Comparison of ENCODE assay signal across 31 cellular contexts in the genomic region with DNA sequence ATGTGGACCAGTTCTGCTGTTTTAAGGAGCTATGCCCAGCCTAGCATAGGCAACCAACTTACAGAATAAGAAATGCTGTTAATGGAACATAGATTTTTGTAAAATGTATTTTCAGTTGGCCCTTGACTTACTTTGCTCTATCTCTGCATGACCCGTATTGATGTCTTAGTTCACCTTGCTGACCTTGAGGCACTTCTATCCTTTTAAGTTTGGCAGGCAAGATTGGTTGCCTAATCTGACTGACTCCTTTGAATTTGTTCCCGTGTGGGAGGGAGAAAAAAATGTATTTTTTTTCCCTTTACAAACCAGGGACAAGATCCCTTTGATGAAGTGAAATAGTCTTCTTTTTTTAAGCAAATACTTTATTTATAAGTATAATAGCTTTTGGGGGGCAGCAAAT. TPM values are rescaled to one million over a fixed set of nuclear protein-coding genes. Genes with fewer than 3 reads are reported as not detected.
DNase-seq lines count a peak whose midpoint lies in the region; ATAC-seq, FAIRE-seq and TF ChIP-seq lines count a peak whose summit lies in the region.
"Had no signal": no experiment of that assay in that cellular context is flagged by ENCODE, and none has a peak within 500 bp of the region (broad histone marks: within the 10 kb centered on the region; RNA-seq: fewer than 3 reads in every experiment).

No MANE protein-coding gene starts in this region.

- H3K27me3 Mint-ChIP-seq in GM23338 (ENCODE audit: insufficient read depth, low read depth, poor library complexity), result no peaks in the 10 kb centered on the region

- no peak overlapping the region for H2AFZ ChIP-seq in hepatocyte
- no peak overlapping the region for H2AFZ ChIP-seq in HepG2 (ENCODE audit: low read length)
- H2AFZ ChIP-seq in GM23338, result no peak overlapping the region

- DNase-seq in hepatocyte (ENCODE audit: low spot score) (no peak), HepG2 (ENCODE audit: low spot score) (peak; percentile 34), right lobe of liver (no peak), GM23338 (ENCODE audit: low spot score) (no peak), colonic mucosa (no peak), HUDEP-2 (lab: John Stamatoyannopoulos, UW; ENCODE audit: unreplicated experiment in 76 of 76) (no peak)
- DNase-seq: 8988T; ACHN; BE2C; C1 segment of cervical spinal cord; CD4-positive, alpha-beta memory T cell; CD4-positive, CD25-positive, alpha-beta regulatory T cell; CD8-positive, alpha-beta memory T cell; COR-L47; DMS 273 treated with DMSO at 0.1 percent for 48 hours; DMS153; DMS53; DMS79; DND-41; EL; GDM1 had no signal

- H3K36me3 ChIP-seq in hepatocyte (replicated peaks; ENCODE audit: insufficient read depth, low read depth), result no peaks in the 10 kb centered on the region
- no peaks in the 10 kb centered on the region for H3K36me3 ChIP-seq in HepG2 (replicated peaks in 1 of 2; ENCODE audit: control insufficient read depth in 1 of 2, insufficient read depth in 2 of 2, low read length in 2 of 2)
- no peaks in the 10 kb centered on the region for H3K36me3 ChIP-seq in right lobe of liver
- H3K36me3 ChIP-seq in GM23338 (ENCODE audit: insufficient read depth), result no peaks in the 10 kb centered on the region
- no peaks in the 10 kb centered on the region for H3K36me3 ChIP-seq in colonic mucosa
- H3K36me3 ChIP-seq: BE2C, BLaER1 had no signal

- H3K4me1 Mint-ChIP-seq in GM23338, result no peaks in the 10 kb centered on the region
- H3K4me1 Mint-ChIP-seq: CD14-positive monocyte; CD4-positive, alpha-beta memory T cell; CD4-positive, CD25-positive, alpha-beta regulatory T cell; CD8-positive, alpha-beta memory T cell had no signal

- H3K4me3 ChIP-seq in hepatocyte (no peak overlapping the region), HepG2 (replicated peaks in 1 of 3; ENCODE audit: insufficient read depth in 1 of 3, low read depth in 2 of 3, low read length in 3 of 3) (no peak overlapping the region), right lobe of liver (no peak overlapping the region), GM23338 (no peak overlapping the region), colonic mucosa (no peak overlapping the region)
- H3K4me3 ChIP-seq: BLaER1, GM12878 had no signal

- FAIRE-seq in HepG2 (lab: Jason Lieb, UNC), result peak; percentile 43
- FAIRE-seq: A204.1, GM12878, GM12892, GM18507 had no signal

- no peaks in the 10 kb centered on the region for H3K27me3 ChIP-seq in hepatocyte
- H3K27me3 ChIP-seq in HepG2 (ENCODE audit: control insufficient read depth in 1 of 2, insufficient read depth in 2 of 2, low read length in 2 of 2), result no peaks in the 10 kb centered on the region
- H3K27me3 ChIP-seq in right lobe of liver, result no peaks in the 10 kb centered on the region
- no peaks in the 10 kb centered on the region for H3K27me3 ChIP-seq in GM23338 (ENCODE audit: insufficient read depth)
- no peaks in the 10 kb centered on the region for H3K27me3 ChIP-seq in colonic mucosa
- H3K27me3 ChIP-seq: BE2C, BLaER1 had no signal

- H3K79me2 ChIP-seq in hepatocyte (no peaks in the 10 kb centered on the region), HepG2 (ENCODE audit: insufficient read depth, low read length) (peaks cover 22% of the 10 kb centered on the region), GM23338 (replicated peaks; ENCODE audit: insufficient read depth) (no peaks in the 10 kb centered on the region)

- ATAC-seq in HepG2 (no peak), right lobe of liver (peak in 3 of 4 donors; percentile 14 to 56 (median 48)), GM23338 (no peak)
- ATAC-seq: GM12878 had no signal

- no peaks in the 10 kb centered on the region for H3K9me2 ChIP-seq in hepatocyte (replicated peaks; ENCODE audit: insufficient read depth)
- peaks cover 5% of the 10 kb centered on the region; the same call in 1 of the 2 replicates for H3K9me2 ChIP-seq in GM23338 (ENCODE audit: insufficient read depth)

- intact Hi-C loops in HepG2 (cut with micrococcal nuclease; ENCODE audit: unreplicated experiment) (loop anchor here (5.0 to 10.0 kb wide), 3 partner anchors 33 to 175 kb away; partner anchors contain the start of gene ANKRD17), right lobe of liver (cut with DNase I) (no loop called here), colonic mucosa (cut with DNase I) (no loop called here)

- H4K20me1 ChIP-seq in hepatocyte (ENCODE audit: insufficient read depth, poor library complexity, severe bottlenecking), result no peaks in the 10 kb centered on the region
- H4K20me1 ChIP-seq in HepG2 (ENCODE audit: insufficient read depth, low read length), result no peaks in the 10 kb centered on the region
- H4K20me1 ChIP-seq in GM23338 (replicated peaks; ENCODE audit: insufficient read depth), result no peaks in the 10 kb centered on the region
- H4K20me1 ChIP-seq: BLaER1 had no signal

- no peak overlapping the region for H3K4me3 Mint-ChIP-seq in GM23338
- H3K4me3 Mint-ChIP-seq: CD14-positive monocyte; CD4-positive, alpha-beta memory T cell; CD4-positive, CD25-positive, alpha-beta regulatory T cell; CD8-positive, alpha-beta memory T cell had no signal

- H3K9ac ChIP-seq in HepG2 (ENCODE audit: insufficient read depth, low read depth, low read length) (peak overlapping the region; percentile 71; the same call in 1 of the 2 replicates), colonic mucosa (ENCODE audit: low read depth in 2 of 2, low read length in 2 of 2) (no peak overlapping the region)
- H3K9ac ChIP-seq: BLaER1 had no signal

- TF ChIP-seq POLR2A in HepG2 (IDR thresholded peaks at IDR 0.05; ENCODE audit: insufficient read depth in 1 of 2, low read depth in 2 of 2, low read length in 2 of 2) (no peak), right lobe of liver (IDR thresholded peaks at IDR 0.05) (no peak)

- no peaks in the 10 kb centered on the region for H3F3A ChIP-seq in GM23338 (replicated peaks; ENCODE audit: low read depth)

- no peak overlapping the region for H3K27ac Mint-ChIP-seq in GM23338
- H3K27ac Mint-ChIP-seq: CD14-positive monocyte; CD4-positive, alpha-beta memory T cell; CD8-positive, alpha-beta memory T cell had no signal

- no peak for TF ChIP-seq RAD21 in HepG2 (CRISPR knock-in tag; IDR thresholded peaks at IDR 0.05)

- H3K4me2 ChIP-seq in hepatocyte (no peak overlapping the region), HepG2 (ENCODE audit: low read depth, low read length) (peak overlapping the region; percentile 80), GM23338 (no peak overlapping the region)
- H3K4me2 ChIP-seq: BLaER1 had no signal

- no peak for TF ChIP-seq CTCF in hepatocyte (IDR thresholded peaks at IDR 0.05; ENCODE audit: poor library complexity)
- TF ChIP-seq CTCF in HepG2 (CRISPR knock-in tag; IDR thresholded peaks at IDR 0.05), result no peak
- no peak for TF ChIP-seq CTCF in right lobe of liver (IDR thresholded peaks at IDR 0.05)
- TF ChIP-seq CTCF in GM23338 (conservative IDR thresholded peaks at IDR 0.05; ENCODE audit: low read depth in 2 of 2), result no peak
- no peak for TF ChIP-seq CTCF in colonic mucosa (IDR thresholded peaks at IDR 0.05)

- in situ Hi-C loops in HepG2 (cut with HindIII; ENCODE audit: extremely low pct_ligation_motif_present, low pct_unique_long_range_greater_than_20kb), result no loop called here

- no peaks in the 10 kb centered on the region for H3K9me3 Mint-ChIP-seq in GM23338
- H3K9me3 Mint-ChIP-seq: CD14-positive monocyte; CD4-positive, alpha-beta memory T cell; CD8-positive, alpha-beta memory T cell had no signal

- H3K9me3 ChIP-seq in hepatocyte (ENCODE audit: low read depth) (no peaks in the 10 kb centered on the region), HepG2 (ENCODE audit: low read length) (no peaks in the 10 kb centered on the region), right lobe of liver (no peaks in the 10 kb centered on the region), colonic mucosa (no peaks in the 10 kb centered on the region)
- H3K9me3 ChIP-seq: BE2C, BLaER1 had no signal

- WGBS in hepatocyte (ENCODE audit: low lambda C conversion rate, missing lambda C conversion rate), result 57% methylated on average over 2 of the region's 2 CpGs
- 3% methylated on average over 2 of the region's 2 CpGs for WGBS in HepG2 (ENCODE audit: low lambda C conversion rate)
- WGBS in right lobe of liver (ENCODE audit: insufficient coverage, low coverage, low lambda C conversion rate, missing lambda C conversion rate), result 30% methylated on average over 2 of the region's 2 CpGs

- no TSS peak for BruUV-seq in HepG2 (replicated peaks; lab: Mats Ljungman, UMichigan)

- peak overlapping the region; percentile 55 for H3K27ac ChIP-seq in hepatocyte
- H3K27ac ChIP-seq in HepG2 (ENCODE audit: extremely low read length, insufficient read depth, low read length), result peak overlapping the region; percentile 98
- H3K27ac ChIP-seq in right lobe of liver, result peak overlapping the region in 1 of 3 donors; percentile 86
- H3K27ac ChIP-seq in GM23338 (ENCODE audit: low read depth), result no peak overlapping the region
- H3K27ac ChIP-seq in colonic mucosa, result no peak overlapping the region
- H3K27ac ChIP-seq: BLaER1 had no signal

- TF ChIP-seq EP300 in HepG2 (IDR thresholded peaks at IDR 0.05; ENCODE audit: low read depth in 2 of 2, low read length in 2 of 2), result peak in 1 of 2 experiments; percentile 98; a peak in 2 of 4 replicates
- peak; percentile 72; the same call in 1 of the 2 replicates for TF ChIP-seq EP300 in HepG2 (CRISPR knock-in tag; IDR thresholded peaks at IDR 0.05; ENCODE audit: borderline replicate concordance)

- POLR2A ChIA-PET in HepG2 (lab: Yijun Ruan, JAX), result interaction anchor here (1.1 to 6.3 kb wide), 5 partner anchors 9 to 85 kb away, joined by 3 to 85 read pairs (median 10); no protein-coding TSS in a partner anchor

- H3K4me1 ChIP-seq in hepatocyte (ENCODE audit: insufficient read depth) (peaks cover 18% of the 10 kb centered on the region), HepG2 (ENCODE audit: insufficient read depth, low read length) (peaks cover 98% of the 10 kb centered on the region), right lobe of liver (peaks cover 0 to 42% (median 10%) of the 10 kb centered on the region in 4 donors), GM23338 (ENCODE audit: insufficient read depth) (no peaks in the 10 kb centered on the region), colonic mucosa (no peaks in the 10 kb centered on the region)
- H3K4me1 ChIP-seq: BE2C, BLaER1 had no signal

- CTCF ChIA-PET in HepG2 (lab: Yijun Ruan, JAX; ENCODE audit: low intra/inter-chr PET ratio, low total read pairs), result no interaction called here

- no peaks in the 10 kb centered on the region for H3K36me3 Mint-ChIP-seq in GM23338 (ENCODE audit: low read depth)
- H3K36me3 Mint-ChIP-seq: CD14-positive monocyte; CD4-positive, alpha-beta memory T cell; CD4-positive, CD25-positive, alpha-beta regulatory T cell; CD8-positive, alpha-beta memory T cell had no signal

RNA-seq across cellular contexts. Expression of gene AFP, which starts 5.8 kb away (rescaled TPM):
- total RNA-seq in hepatocyte, result 23,697 and 25,243 TPM in 2 replicates
- polyA plus RNA-seq in hepatocyte, result 11,518 and 15,250 TPM in 2 replicates
- 4,406 and 9,434 TPM in 2 replicates for total RNA-seq in HepG2 (2016; rRNA removed; fragmentation: Illumina TruSeq; extraction: Trizol)
- 859 and 984 TPM in 2 replicates for total RNA-seq in HepG2 (2016; cell fraction: cytosol; rRNA removed; fragmentation: Illumina TruSeq; extraction: Trizol; ENCODE audit: low read depth)
- total RNA-seq in HepG2 (2016; cell fraction: insoluble cytoplasmic fraction; rRNA removed; fragmentation: Illumina TruSeq; extraction: Trizol), result 4,328 and 8,879 TPM in 2 replicates
- total RNA-seq in HepG2 (2016; cell fraction: membrane; rRNA removed; fragmentation: Illumina TruSeq; extraction: Trizol), result 1,470 and 1,653 TPM in 2 replicates
- 6,106 and 7,724 TPM in 2 replicates for total RNA-seq in HepG2 (2016; cell fraction: nucleus; rRNA removed; fragmentation: Illumina TruSeq; extraction: Trizol)
- 12,657 and 13,105 TPM in 2 replicates for polyA plus RNA-seq in HepG2 (2011; rRNA removed)
- 10,032 and 12,863 TPM in 2 replicates for polyA plus RNA-seq in HepG2 (2011; cell fraction: cytosol; rRNA removed)
- 3,859 and 4,411 TPM in 2 replicates for polyA plus RNA-seq in HepG2 (2011; cell fraction: nucleus; rRNA removed)
- polyA plus RNA-seq in HepG2 (2012), result 15,767 and 21,683 TPM in 2 replicates
- 881 and 929 TPM in 2 replicates for polyA plus RNA-seq in HepG2 (2016; cell fraction: cytosol; fragmentation: Illumina TruSeq; extraction: Trizol; ENCODE audit: low read depth)
- 4,042 and 4,098 TPM in 2 replicates for polyA plus RNA-seq in HepG2 (2016; cell fraction: insoluble cytoplasmic fraction; fragmentation: Illumina TruSeq; extraction: Trizol; ENCODE audit: low read depth)
- 1,126 and 1,308 TPM in 2 replicates for polyA plus RNA-seq in HepG2 (2016; cell fraction: membrane; fragmentation: Illumina TruSeq; extraction: Trizol; ENCODE audit: low read depth)
- 10,518 and 11,638 TPM in 2 replicates for polyA plus RNA-seq in HepG2 (2016; cell fraction: nucleus; fragmentation: Illumina TruSeq; extraction: Trizol; ENCODE audit: insufficient read depth, low read depth)
- polyA minus RNA-seq in HepG2 (2011; rRNA and poly(A)+ RNA removed; ENCODE audit: low replicate concordance), result 1.4 and 2,561 TPM in 2 replicates
- polyA minus RNA-seq in HepG2 (2011; cell fraction: cytosol; rRNA and poly(A)+ RNA removed), result 2,774 and 4,050 TPM in 2 replicates
- polyA minus RNA-seq in HepG2 (2011; cell fraction: nucleus; rRNA and poly(A)+ RNA removed), result 1,510 and 2,631 TPM in 2 replicates
- 1 to 10 TPM in 4 of 6 experiments, under 1 TPM in 1, not detected in 1; 0.78 to 3.8 (median 3.4) TPM for total RNA-seq in right lobe of liver
- 0.82 and 4.0 TPM in 2 replicates for total RNA-seq in GM23338 (2014; rRNA removed; shearing (Covaris generic))
- polyA plus RNA-seq in GM23338 (2016; fragmentation: Nextera tagmentation; extraction: Ambion mirVana), result 17.1 and 17.3 TPM in 2 replicates
- 1 to 10 TPM in 1 of 2 donors, under 1 TPM in 1; 0.48 to 4.6 TPM for total RNA-seq in colonic mucosa
- total RNA-seq: A673; CD4-positive, alpha-beta memory T cell; CD4-positive, CD25-positive, alpha-beta regulatory T cell; CD8-positive, alpha-beta memory T cell; G401 had no signal
- polyA plus RNA-seq: CD14-positive monocyte; CD4-positive, alpha-beta memory T cell; CD4-positive, CD25-positive, alpha-beta regulatory T cell; CD8-positive, alpha-beta memory T cell; GM12878 had no signal

RNA-seq across cellular contexts. Expression of gene ALB, which starts 26.1 kb away (rescaled TPM):
- 25,578 and 26,686 TPM in 2 replicates for total RNA-seq in hepatocyte
- polyA plus RNA-seq in hepatocyte, result 7,370 and 11,384 TPM in 2 replicates
- total RNA-seq in HepG2 (2016; rRNA removed; fragmentation: Illumina TruSeq; extraction: Trizol), result 10,101 and 22,625 TPM in 2 replicates
- total RNA-seq in HepG2 (2016; cell fraction: cytosol; rRNA removed; fragmentation: Illumina TruSeq; extraction: Trizol; ENCODE audit: low read depth), result 1,763 and 1,983 TPM in 2 replicates
- total RNA-seq in HepG2 (2016; cell fraction: insoluble cytoplasmic fraction; rRNA removed; fragmentation: Illumina TruSeq; extraction: Trizol), result 10,071 and 21,691 TPM in 2 replicates
- 2,665 and 3,098 TPM in 2 replicates for total RNA-seq in HepG2 (2016; cell fraction: membrane; rRNA removed; fragmentation: Illumina TruSeq; extraction: Trizol)
- 14,455 and 17,797 TPM in 2 replicates for total RNA-seq in HepG2 (2016; cell fraction: nucleus; rRNA removed; fragmentation: Illumina TruSeq; extraction: Trizol)
- 22,205 and 22,259 TPM in 2 replicates for polyA plus RNA-seq in HepG2 (2011; rRNA removed)
- 10,343 and 19,758 TPM in 2 replicates for polyA plus RNA-seq in HepG2 (2011; cell fraction: cytosol; rRNA removed)
- 4,838 and 7,133 TPM in 2 replicates for polyA plus RNA-seq in HepG2 (2011; cell fraction: nucleus; rRNA removed)
- polyA plus RNA-seq in HepG2 (2012), result 30,113 and 41,157 TPM in 2 replicates
- polyA plus RNA-seq in HepG2 (2016; cell fraction: cytosol; fragmentation: Illumina TruSeq; extraction: Trizol; ENCODE audit: low read depth), result 1,641 and 1,730 TPM in 2 replicates
- 9,271 and 9,564 TPM in 2 replicates for polyA plus RNA-seq in HepG2 (2016; cell fraction: insoluble cytoplasmic fraction; fragmentation: Illumina TruSeq; extraction: Trizol; ENCODE audit: low read depth)
- 1,898 and 2,256 TPM in 2 replicates for polyA plus RNA-seq in HepG2 (2016; cell fraction: membrane; fragmentation: Illumina TruSeq; extraction: Trizol; ENCODE audit: low read depth)
- polyA plus RNA-seq in HepG2 (2016; cell fraction: nucleus; fragmentation: Illumina TruSeq; extraction: Trizol; ENCODE audit: insufficient read depth, low read depth), result 21,168 and 22,798 TPM in 2 replicates
- polyA minus RNA-seq in HepG2 (2011; rRNA and poly(A)+ RNA removed; ENCODE audit: low replicate concordance), result 2.4 and 3,693 TPM in 2 replicates
- polyA minus RNA-seq in HepG2 (2011; cell fraction: cytosol; rRNA and poly(A)+ RNA removed), result 6,095 and 10,549 TPM in 2 replicates
- 3,995 and 8,747 TPM in 2 replicates for polyA minus RNA-seq in HepG2 (2011; cell fraction: nucleus; rRNA and poly(A)+ RNA removed)
- total RNA-seq in right lobe of liver, result over 10,000 TPM; 46,361 to 117,834 (median 75,397) TPM
- not detected in 2 replicates for total RNA-seq in GM23338 (2014; rRNA removed; shearing (Covaris generic))
- not detected in 2 replicates for polyA plus RNA-seq in GM23338 (2016; fragmentation: Nextera tagmentation; extraction: Ambion mirVana)
- 10 to 100 TPM in 1 of 2 donors, 1 to 10 TPM in 1; 3.2 to 65.4 TPM for total RNA-seq in colonic mucosa
- total RNA-seq: A673; CD4-positive, alpha-beta memory T cell; CD4-positive, CD25-positive, alpha-beta regulatory T cell; CD8-positive, alpha-beta memory T cell; Daoy; G401 had no signal
- polyA plus RNA-seq: AG04450; CD14-positive monocyte; CD4-positive, alpha-beta memory T cell; CD4-positive, CD25-positive, alpha-beta regulatory T cell; CD8-positive, alpha-beta memory T cell had no signal

RNA-seq across cellular contexts. Expression of gene AFM, which starts 51.4 kb away (rescaled TPM):
- total RNA-seq in hepatocyte (70.0 and 78.4 TPM in 2 replicates), HepG2 (2016; rRNA removed; fragmentation: Illumina TruSeq; extraction: Trizol) (0.79 and 1.8 TPM in 2 replicates), right lobe of liver (100 to 1,000 TPM; 129 to 320 (median 169) TPM), colonic mucosa (under 1 TPM in 1 of 2 donors, not detected in 1; 0.27 TPM)
- polyA plus RNA-seq in hepatocyte (34.8 and 52.7 TPM in 2 replicates), HepG2 (2011; rRNA removed) (0.13 TPM in 2 replicates), GM23338 (2016; fragmentation: Nextera tagmentation; extraction: Ambion mirVana) (not detected in 2 replicates)
- 0.18 and 0.30 TPM in 2 replicates for total RNA-seq in HepG2 (2016; cell fraction: cytosol; rRNA removed; fragmentation: Illumina TruSeq; extraction: Trizol; ENCODE audit: low read depth)
- total RNA-seq in HepG2 (2016; cell fraction: insoluble cytoplasmic fraction; rRNA removed; fragmentation: Illumina TruSeq; extraction: Trizol), result 0.67 and 1.9 TPM in 2 replicates
- 0.31 and 0.34 TPM in 2 replicates for total RNA-seq in HepG2 (2016; cell fraction: membrane; rRNA removed; fragmentation: Illumina TruSeq; extraction: Trizol)
- total RNA-seq in HepG2 (2016; cell fraction: nucleus; rRNA removed; fragmentation: Illumina TruSeq; extraction: Trizol), result 4.4 and 4.6 TPM in 2 replicates
- polyA plus RNA-seq in HepG2 (2011; cell fraction: cytosol; rRNA removed), result 0.08 TPM in 1 of 2 replicates, not detected in the other
- 0.09 and 0.21 TPM in 2 replicates for polyA plus RNA-seq in HepG2 (2011; cell fraction: nucleus; rRNA removed)
- 0.15 and 0.17 TPM in 2 replicates for polyA plus RNA-seq in HepG2 (2012)
- 0.18 and 0.36 TPM in 2 replicates for polyA plus RNA-seq in HepG2 (2016; cell fraction: cytosol; fragmentation: Illumina TruSeq; extraction: Trizol; ENCODE audit: low read depth)
- polyA plus RNA-seq in HepG2 (2016; cell fraction: insoluble cytoplasmic fraction; fragmentation: Illumina TruSeq; extraction: Trizol; ENCODE audit: low read depth), result 0.75 and 1.1 TPM in 2 replicates
- 0.37 and 0.42 TPM in 2 replicates for polyA plus RNA-seq in HepG2 (2016; cell fraction: membrane; fragmentation: Illumina TruSeq; extraction: Trizol; ENCODE audit: low read depth)
- 7.2 and 7.4 TPM in 2 replicates for polyA plus RNA-seq in HepG2 (2016; cell fraction: nucleus; fragmentation: Illumina TruSeq; extraction: Trizol; ENCODE audit: insufficient read depth, low read depth)
- not detected in 2 replicates for polyA minus RNA-seq in HepG2 (2011; rRNA and poly(A)+ RNA removed; ENCODE audit: low replicate concordance)
- not detected in 2 replicates for polyA minus RNA-seq in HepG2 (2011; cell fraction: cytosol; rRNA and poly(A)+ RNA removed)
- 0.13 and 0.25 TPM in 2 replicates for polyA minus RNA-seq in HepG2 (2011; cell fraction: nucleus; rRNA and poly(A)+ RNA removed)
- total RNA-seq in GM23338 (2014; rRNA removed; shearing (Covaris generic)), result not detected in 2 replicates
- total RNA-seq: A673; CD4-positive, alpha-beta memory T cell; CD4-positive, CD25-positive, alpha-beta regulatory T cell; CD8-positive, alpha-beta memory T cell; Daoy; G401; GM12878 had no signal
- polyA plus RNA-seq: AG04450; CD14-positive monocyte; CD4-positive, alpha-beta memory T cell; CD4-positive, CD25-positive, alpha-beta regulatory T cell; CD8-positive, alpha-beta memory T cell; GM12878 had no signal

Comparison
In these comparisons a context has a peak if more than half of its experiments do, and no peak if none do; other contexts are left out.
1. ATAC-seq: peak in right lobe of liver (3 of 4); none in HepG2 (single experiment) and GM23338 (single experiment).
2. RNA of gene AFP, which starts 5.8 kb away (total RNA-seq): 23,697 to 25,243 TPM in hepatocyte and 859 to 9,434 TPM in HepG2; 0.48 to 4.6 TPM in colonic mucosa, 0.82 to 4.0 TPM in GM23338 and 0.78 to 3.8 TPM in right lobe of liver; every median in the first group is over 100 times any median in the second.
3. RNA of gene AFM, which starts 51.4 kb away (total RNA-seq): 129 to 320 TPM in right lobe of liver and 70.0 to 78.4 TPM in hepatocyte; 0.18 to 4.6 TPM in HepG2, 0.27 TPM in colonic mucosa and not detected in GM23338; every median in the first group is over 10 times any median in the second.
4. H3K27ac ChIP-seq: peak in hepatocyte (single experiment) and HepG2 (single experiment); none in GM23338 (single experiment) and colonic mucosa (single experiment).
5. RNA of gene ALB, which starts 26.1 kb away (total RNA-seq): 46,361 to 117,834 TPM in right lobe of liver, 25,578 to 26,686 TPM in hepatocyte and 1,763 to 22,625 TPM in HepG2; 3.2 to 65.4 TPM in colonic mucosa and not detected in GM23338; every median in the first group is over 10 times any median in the second.